ENCODE assay signal across 19 cellular contexts in the genomic region with DNA sequence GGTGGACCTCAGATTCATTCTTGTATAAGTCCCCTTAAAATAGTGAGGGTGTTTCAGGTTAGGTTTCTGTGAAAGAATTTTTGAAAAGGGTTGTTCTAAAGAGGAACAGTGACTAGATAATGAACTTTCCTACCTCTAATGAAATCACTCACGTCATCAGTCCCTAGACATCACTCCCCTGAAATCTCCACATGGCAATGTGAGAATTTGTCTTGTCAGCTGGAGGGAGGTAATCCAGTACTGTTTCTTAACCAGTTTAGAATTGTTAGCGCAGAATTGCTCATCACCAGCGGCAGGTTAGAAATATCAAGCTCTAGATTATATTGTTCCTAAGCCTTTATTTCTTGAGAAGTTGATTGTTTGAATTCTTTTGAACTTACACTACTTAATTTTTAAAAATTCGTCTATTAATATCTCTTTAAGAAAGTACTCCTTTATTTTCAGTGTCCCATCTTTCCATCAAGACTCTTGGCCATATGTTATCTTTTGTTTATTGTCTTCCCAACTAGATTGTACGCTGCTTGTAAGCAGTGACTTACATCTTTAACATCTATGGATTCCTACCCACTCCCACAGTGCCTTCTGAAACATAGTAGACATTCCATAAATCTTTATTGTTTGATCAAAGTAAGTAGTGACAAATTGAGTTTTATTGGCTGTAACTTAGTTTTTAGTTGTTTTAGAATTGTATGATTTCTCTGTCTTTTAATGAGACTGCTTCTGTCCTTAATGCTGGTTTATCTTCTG. TPM values are rescaled to one million over a fixed set of nuclear protein-coding genes. Genes with fewer than 3 reads are reported as not detected.
DNase-seq lines count a peak whose midpoint lies in the region; ATAC-seq, FAIRE-seq and TF ChIP-seq lines count a peak whose summit lies in the region.
"Had no signal": no experiment of that assay in that cellular context is flagged by ENCODE, and none has a peak within 500 bp of the region (broad histone marks: within the 10 kb centered on the region; RNA-seq: fewer than 3 reads in every experiment).

No MANE protein-coding gene starts in this region.

- TF ChIP-seq CTCF in MCF 10A (IDR thresholded peaks at IDR 0.05; ENCODE audit: unreplicated experiment), result no peak
- no peak for TF ChIP-seq CTCF in breast epithelium (IDR thresholded peaks at IDR 0.05)
- TF ChIP-seq CTCF in WTC11 (IDR thresholded peaks at IDR 0.05), result no peak
- TF ChIP-seq CTCF in upper lobe of left lung (IDR thresholded peaks at IDR 0.05), result no peak

- H3K9me3 Mint-ChIP-seq in MCF 10A (ENCODE audit: unreplicated experiment), result no peaks in the 10 kb centered on the region
- peaks cover 24% of the 10 kb centered on the region for H3K9me3 Mint-ChIP-seq in WTC11
- peaks cover 11 to 24% of the 10 kb centered on the region in 2 donors for H3K9me3 Mint-ChIP-seq in stimulated activated naive B cell treated with anti-CD40 and anti-IgM and Interleukin-4, amounts not matched to agents 10 μg/mL and 1 μg/mL and 100 μg/mL, for 72 hours

- H3K4me1 Mint-ChIP-seq in MCF 10A (ENCODE audit: insufficient read depth, unreplicated experiment) (peaks cover 14% of the 10 kb centered on the region), WTC11 (no peaks in the 10 kb centered on the region)
- peaks cover 16 to 18% of the 10 kb centered on the region in 2 donors for H3K4me1 Mint-ChIP-seq in stimulated activated naive B cell treated with anti-CD40 and anti-IgM and Interleukin-4, amounts not matched to agents 10 μg/mL and 1 μg/mL and 100 μg/mL, for 72 hours

- H3K27ac ChIP-seq in breast epithelium (no peak overlapping the region), upper lobe of left lung (no peak overlapping the region)
- H3K27ac ChIP-seq: ascending aorta, SJCRH30 had no signal

- no peaks in the 10 kb centered on the region for H3K36me3 ChIP-seq in breast epithelium
- peaks cover 0 to 28% (median 5%) of the 10 kb centered on the region in 4 donors for H3K36me3 ChIP-seq in upper lobe of left lung

- 89 to 92% methylated on average over 5 of the region's 5 CpGs for WGBS in upper lobe of left lung, 2 donors

- H3K9me3 ChIP-seq in breast epithelium, result peaks cover 0 to 10% of the 10 kb centered on the region in 2 donors
- H3K9me3 ChIP-seq in upper lobe of left lung, result peaks cover 0 to 7% (median 2%) of the 10 kb centered on the region in 4 donors

- no peak overlapping the region for H3K4me3 ChIP-seq in breast epithelium
- no peak overlapping the region for H3K4me3 ChIP-seq in upper lobe of left lung
- H3K4me3 ChIP-seq: ascending aorta, SJCRH30 had no signal

- TF ChIP-seq EP300 in upper lobe of left lung (IDR thresholded peaks at IDR 0.05), result no peak

- H3K27me3 ChIP-seq in breast epithelium, result no peaks in the 10 kb centered on the region
- no peaks in the 10 kb centered on the region for H3K27me3 ChIP-seq in upper lobe of left lung
- H3K27me3 ChIP-seq: ascending aorta, SJCRH30 had no signal

- CTCF ChIA-PET in MCF 10A (lab: Yijun Ruan, JAX), result interaction anchor here (0.6 to 1.4 kb wide), 3 partner anchors 22 to 231 kb away, joined by 3 to 4 read pairs (median 4); no protein-coding TSS in a partner anchor
- CTCF ChIA-PET in WTC11 (lab: Charles Lee), result no interaction called here

- H3K36me3 Mint-ChIP-seq in MCF 10A (ENCODE audit: insufficient read depth, unreplicated experiment) (peaks cover 43% of the 10 kb centered on the region), WTC11 (peaks cover 37% of the 10 kb centered on the region)
- H3K36me3 Mint-ChIP-seq in stimulated activated naive B cell treated with anti-CD40 and anti-IgM and Interleukin-4, amounts not matched to agents 10 μg/mL and 1 μg/mL and 100 μg/mL, for 72 hours, result peaks cover 43 to 57% of the 10 kb centered on the region in 2 donors

- intact Hi-C loops in MCF 10A (cut with micrococcal nuclease) (no loop called here), breast epithelium (cut with DNase I; ENCODE audit: low total_unique reads) (no loop called here)

- POLR2A ChIA-PET in MCF 10A (lab: Yijun Ruan, JAX), result interaction anchor here (0.6 to 1.0 kb wide), 3 partner anchors 8 to 395 kb away, joined by 3 to 4 read pairs (median 3); no protein-coding TSS in a partner anchor
- POLR2A ChIA-PET in WTC11 (lab: Charles Lee), result no interaction called here

- ATAC-seq in WTC11, result no peak
- ATAC-seq in stimulated activated naive B cell treated with anti-CD40 and anti-IgM and Interleukin-4, amounts not matched to agents 10 μg/mL and 1 μg/mL and 100 μg/mL, for 72 hours (replicated peaks), result peak; percentile 34 to 50
- no peak for ATAC-seq in upper lobe of left lung (ENCODE audit: low FRiP score in 2 of 2)
- ATAC-seq in activated CD4-positive, CD25-positive, alpha-beta regulatory T cell treated with anti-CD3 and anti-CD28 coated beads, Interleukin-2, amount 50 U/mL, for 24 hours, result no peak
- no peak for ATAC-seq in HG02840 (IDR thresholded peaks at IDR 0.05; ENCODE audit: low FRiP score, unreplicated experiment)
- ATAC-seq: activated CD4-positive, alpha-beta T cell treated with anti-CD3 and anti-CD28 coated beads for 36 hours; right cardiac atrium had no signal

- H3K4me1 ChIP-seq in breast epithelium, result no peaks in the 10 kb centered on the region
- H3K4me1 ChIP-seq in upper lobe of left lung, result peaks cover 0 to 7% (median 0%) of the 10 kb centered on the region in 4 donors
- H3K4me1 ChIP-seq: ascending aorta, SJCRH30 had no signal

- H3K27me3 Mint-ChIP-seq in MCF 10A (ENCODE audit: insufficient read depth, unreplicated experiment), result no peaks in the 10 kb centered on the region
- H3K27me3 Mint-ChIP-seq in WTC11 (ENCODE audit: low read depth), result no peaks in the 10 kb centered on the region
- H3K27me3 Mint-ChIP-seq in stimulated activated naive B cell treated with anti-CD40 and anti-IgM and Interleukin-4, amounts not matched to agents 10 μg/mL and 1 μg/mL and 100 μg/mL, for 72 hours, result no peaks in the 10 kb centered on the region
- H3K27me3 Mint-ChIP-seq: activated CD4-positive, alpha-beta T cell treated with anti-CD3 and anti-CD28 coated beads for 36 hours had no signal

- H3K4me3 Mint-ChIP-seq in MCF 10A (ENCODE audit: unreplicated experiment), result no peak overlapping the region
- H3K4me3 Mint-ChIP-seq in WTC11, result no peak overlapping the region
- H3K4me3 Mint-ChIP-seq in stimulated activated naive B cell treated with anti-CD40 and anti-IgM and Interleukin-4, amounts not matched to agents 10 μg/mL and 1 μg/mL and 100 μg/mL, for 72 hours, result no peak overlapping the region
- H3K4me3 Mint-ChIP-seq: activated CD4-positive, alpha-beta T cell treated with anti-CD3 and anti-CD28 coated beads for 36 hours had no signal

- FAIRE-seq in islet of Langerhans (lab: Jason Lieb, UNC), result peak; percentile 13

- H3K27ac Mint-ChIP-seq in MCF 10A (ENCODE audit: low read depth, unreplicated experiment), result peak overlapping the region; percentile 35
- 0 out of 2 replicates have a peak overlapping the region, but pooled peaks have one; percentile 16 for H3K27ac Mint-ChIP-seq in WTC11
- H3K27ac Mint-ChIP-seq in stimulated activated naive B cell treated with anti-CD40 and anti-IgM and Interleukin-4, amounts not matched to agents 10 μg/mL and 1 μg/mL and 100 μg/mL, for 72 hours, result peak overlapping the region; percentile 49
- H3K27ac Mint-ChIP-seq: activated CD4-positive, alpha-beta T cell treated with anti-CD3 and anti-CD28 coated beads for 36 hours had no signal

- no TSS peak for BruUV-seq in MCF 10A (replicated peaks; lab: Mats Ljungman, UMichigan)

- DNase-seq in MCF 10A (ENCODE audit: unreplicated experiment), result no peak
- no peak for DNase-seq in breast epithelium (ENCODE audit: low spot score in 2 of 2)
- no peak for DNase-seq in WTC11 (ENCODE audit: low spot score)
- DNase-seq in stimulated activated naive B cell treated with anti-CD40 and anti-IgM and Interleukin-4, amounts not matched to agents 10 μg/mL and 1 μg/mL and 100 μg/mL, for 72 hours, result no peak
- no peak for DNase-seq in upper lobe of left lung
- DNase-seq: activated CD4-positive, alpha-beta T cell treated with anti-CD3 and anti-CD28 coated beads for 36 hours; activated CD8-positive, alpha-beta memory T cell treated with anti-CD3 and anti-CD28 coated beads, Interleukin-2, amount 50 U/mL, for 4 hours; activated gamma-delta T cell; hippocampal formation; KBM-7; NCI-H2081 treated with DMSO at 0.1 percent for 48 hours; NCI-H510A treated with DMSO at 0.1 percent for 48 hours; OCI-M1; right cardiac atrium; SJCRH30 had no signal

- TF ChIP-seq POLR2A in breast epithelium (IDR thresholded peaks at IDR 0.05), result no peak
- TF ChIP-seq POLR2A in upper lobe of left lung (IDR thresholded peaks at IDR 0.05), result no peak

TF ChIP-seq in WTC11, 78 proteins besides CTCF, POLR2A, EP300 and RAD21:
- TF ChIP-seq SP1 (CRISPR knock-in tag; conservative IDR thresholded peaks at IDR 0.05), result no peak
- TF ChIP-seq, protein P1, sequence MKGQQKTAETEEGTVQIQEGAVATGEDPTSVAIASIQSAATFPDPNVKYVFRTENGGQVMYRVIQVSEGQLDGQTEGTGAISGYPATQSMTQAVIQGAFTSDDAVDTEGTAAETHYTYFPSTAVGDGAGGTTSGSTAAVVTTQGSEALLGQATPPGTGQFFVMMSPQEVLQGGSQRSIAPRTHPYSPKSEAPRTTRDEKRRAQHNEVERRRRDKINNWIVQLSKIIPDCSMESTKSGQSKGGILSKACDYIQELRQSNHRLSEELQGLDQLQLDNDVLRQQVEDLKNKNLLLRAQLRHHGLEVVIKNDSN (CRISPR knock-in tag; IDR thresholded peaks at IDR 0.05), result no peak

RNA-seq across cellular contexts. Expression of a gene that starts 52.8 kb away (rescaled TPM):
- 15.8 and 19.5 TPM in 2 replicates for total RNA-seq in MCF 10A (2022)
- total RNA-seq in breast epithelium, result 10 to 100 TPM; 15.2 to 43.2 (median 22.0) TPM
- total RNA-seq in WTC11 (2021), result 13.9 to 16.8 TPM (median 16.4 TPM) in 3 replicates
- total RNA-seq in upper lobe of left lung, result 10 to 100 TPM; 11.7 to 41.5 (median 21.3) TPM

Comparison
In these comparisons a context has a peak if more than half of its experiments do, and no peak if none do; other contexts are left out.
1. ATAC-seq: peak in stimulated activated naive B cell treated with anti-CD40 and anti-IgM and Interleukin-4, amounts not matched to agents 10 μg/mL and 1 μg/mL and 100 μg/mL, for 72 hours (2 of 2); none in WTC11 (single experiment), upper lobe of left lung (0 of 2), activated CD4-positive, CD25-positive, alpha-beta regulatory T cell treated with anti-CD3 and anti-CD28 coated beads, Interleukin-2, amount 50 U/mL, for 24 hours (0 of 2) and HG02840 (single experiment).
2. Peak in every context shown above with its lines, with median percentiles within 50 percentile points of each other: H3K27ac Mint-ChIP-seq.